Comparison of ENCODE assay signal across 28 cellular contexts in genomic region chr11:42249956-42250355, GRCh38.
"Had no signal": no experiment of that assay in that cellular context is flagged by ENCODE, and none has a peak within 500 bp of the region (broad histone marks: within the 10 kb centered on the region; RNA-seq: fewer than 3 reads in every experiment).

No MANE protein-coding gene starts in this region.

- H3K4me1 ChIP-seq: ascending aorta had no signal

- H3K27ac ChIP-seq: ascending aorta, PC-9, RWPE1, WERI-Rb-1 had no signal

- H3K4me2 ChIP-seq: PC-9 had no signal

- H3K4me3 ChIP-seq: ascending aorta, K562, PC-9 had no signal

- H3K27me3 ChIP-seq: ascending aorta had no signal

- ATAC-seq: activated CD8-positive, alpha-beta T cell treated with anti-CD3 and anti-CD28 coated beads for 36 hours; activated T-cell treated with anti-CD3 and anti-CD28 coated beads, Interleukin-2, amount 50 U/mL, for 72 hours; K562; Right ventricle myocardium inferior had no signal

- H3K36me3 ChIP-seq: ascending aorta, WERI-Rb-1 had no signal

- H3K9me3 ChIP-seq: ascending aorta had no signal

- DNase-seq: activated CD4-positive, alpha-beta T cell treated with anti-CD3 and anti-CD28 coated beads for 1 hour; activated CD4-positive, alpha-beta T cell treated with anti-CD3 and anti-CD28 coated beads for 48 hours; activated CD4-positive, alpha-beta T cell treated with anti-CD3 and anti-CD28 coated beads, Interleukin-2, amount 50 U/mL, for 4 hours; activated CD4-positive, CD25-positive, alpha-beta regulatory T cell; activated CD8-positive, alpha-beta T cell treated with anti-CD3 and anti-CD28 coated beads for 36 hours; activated gamma-delta T cell; activated naive CD4-positive, alpha-beta T cell treated with Interleukin-2 at 50 U/mL for 16 hours; activated naive CD8-positive, alpha-beta T cell treated with anti-CD3 and anti-CD28 coated beads, Interleukin-2, amount 10 ng/mL, durations not matched to agents 7 days and 5 days; activated T-cell treated with anti-CD3 and anti-CD28 coated beads, Interleukin-2, amount 50 U/mL, for 1 hour; activated T-cell treated with anti-CD3 and anti-CD28 coated beads, Interleukin-2, amount 50 U/mL, for 72 hours; amygdala; NCI-H1105; NCI-H1417 treated with DMSO at 0.1 percent for 48 hours; NCI-H1930; NCI-H2081 treated with DMSO at 0.1 percent for 48 hours; NCI-H226; NCI-H446 treated with DMSO at 0.1 percent for 48 hours; NCI-H524; NCI-H69; NCI-H82; PC-9; SW 1271; T1000; WERI-Rb-1 had no signal

- H2AFZ ChIP-seq: PC-9 had no signal
